31 cellular contexts compared by ENCODE assay signal in genomic region chrX:21749924-21750323, GRCh38. TPM values are rescaled to one million over a fixed set of nuclear protein-coding genes. Genes with fewer than 3 reads are reported as not detected.
"Had no signal": no experiment of that assay in that cellular context is flagged by ENCODE, and none has a peak within 500 bp of the region (broad histone marks: within the 10 kb centered on the region; RNA-seq: fewer than 3 reads in every experiment).

No MANE protein-coding gene starts in this region.

- H3K4me3 ChIP-seq: ascending aorta, breast epithelium, Peyer's patch, SJSA1 had no signal

- H3K36me3 ChIP-seq: ascending aorta, breast epithelium, Peyer's patch, SJSA1 had no signal

- DNase-seq: activated B cell treated with CpG ODN at 0.5 μM for 24 hours; activated CD4-positive, alpha-beta memory T cell treated with anti-CD3 and anti-CD28 coated beads for 36 hours; activated CD4-positive, alpha-beta T cell treated with anti-CD3 and anti-CD28 coated beads for 4 hours; activated CD4-positive, alpha-beta T cell treated with anti-CD3 and anti-CD28 coated beads, Interleukin-2, amount 50 U/mL, for 1 hour; activated CD4-positive, CD25-positive, alpha-beta regulatory T cell treated with anti-CD3 and anti-CD28 coated beads, Interleukin-2, amount 50 U/mL, for 72 hours; activated CD8-positive, alpha-beta memory T cell treated with anti-CD3 and anti-CD28 coated beads, Interleukin-2, amount 50 U/mL, for 4 hours; activated naive CD4-positive, alpha-beta T cell treated with anti-CD3 and anti-CD28 coated beads, Interleukin-2, amount 10 ng/mL, durations not matched to agents 7 days and 5 days; activated naive CD8-positive, alpha-beta T cell treated with anti-CD3 and anti-CD28 coated beads, Interleukin-2, amount 50 U/mL, for 24 hours; activated T-cell treated with anti-CD3 and anti-CD28 coated beads for 4 hours; activated T-cell treated with anti-CD3 and anti-CD28 coated beads, Interleukin-2, amount 50 U/mL, for 4 hours; MM.1S; MV-4-11; NCI-H1092; NCI-H1436 treated with DMSO at 0.1 percent for 48 hours; NCI-H1694 treated with DMSO at 0.1 percent for 48 hours; NCI-H2029; NCI-H226; NCI-H526 treated with DMSO at 0.1 percent for 48 hours; NK-92 treated with Interleukin-12 subunit alpha and Interleukin-12 subunit beta, amount 100 ng/mL, for 24 hours; PC-3; Peyer's patch; RPMI8226; SHP77 treated with DMSO at 0.1 percent for 48 hours; SK-N-SH had no signal

- H3K4me1 ChIP-seq: ascending aorta, breast epithelium, Peyer's patch, SJSA1 had no signal

- ATAC-seq: activated naive CD8-positive, alpha-beta T cell treated with anti-CD3 and anti-CD28 coated beads, Interleukin-2, amount 50 U/mL, for 24 hours; activated T-cell treated with anti-CD3 and anti-CD28 coated beads, Interleukin-2, amount 50 U/mL, for 4 hours; PC-3 had no signal

- H3K27ac ChIP-seq: ascending aorta, breast epithelium, KMS-11, Peyer's patch, SJSA1 had no signal

- H3K27me3 ChIP-seq: ascending aorta, Peyer's patch, SJSA1 had no signal

- H3K9me3 ChIP-seq: ascending aorta, breast epithelium, Peyer's patch, SJSA1, SK-N-SH had no signal

RNA-seq across cellular contexts. Expression of gene SMPX, which starts 8.0 kb away (rescaled TPM):
- total RNA-seq: activated B cell treated with CpG ODN at 0.5 μM for 24 hours; activated CD4-positive, alpha-beta memory T cell treated with anti-CD3 and anti-CD28 coated beads for 36 hours; activated T-cell treated with anti-CD3 and anti-CD28 coated beads, Interleukin-2, amount 50 U/mL, for 4 hours; activated T-helper 1 cell treated with anti-CD3 and anti-CD28 coated beads, Interleukin-12 subunit alpha, Interleukin-12 subunit beta, Interleukin-2, Interleukin-4 antibody, amounts not matched to agents 30 ng/mL and 10 ng/mL and 1 ng/mL, durations not matched to agents 14 hours and 24 hours and 36 hours; ascending aorta; LHCN-M2; NCI-H460; PC-3; Peyer's patch; SJSA1 had no signal
- polyA plus RNA-seq: SK-N-SH had no signal
